1 cellular context compared by ENCODE assay signal in genomic region chr20:38165089-38165965, GRCh38.
TF ChIP-seq lines count a peak whose summit lies in the region.

TSS of gene TGM2 (minus strand) at chr20:38165270. CDS start at chr20:38165198, 72 bp downstream.

TF ChIP-seq in HepG2, 621 proteins besides CTCF, POLR2A, EP300 and RAD21 (continued from another document and continues in another):
- TF ChIP-seq ETS1 (CRISPR knock-in tag; IDR thresholded peaks at IDR 0.05) (no peak), U2AF2 (IDR thresholded peaks at IDR 0.05; ENCODE audit: low read depth, low read length) (no peak), ZFAT (CRISPR knock-in tag; conservative IDR thresholded peaks at IDR 0.05) (no peak), ZNF292 (CRISPR knock-in tag; IDR thresholded peaks at IDR 0.05; ENCODE audit: borderline replicate concordance, low read depth) (no peak), ZNF414 (CRISPR knock-in tag; IDR thresholded peaks at IDR 0.05) (no peak), BRF2 (CRISPR knock-in tag; IDR thresholded peaks at IDR 0.05) (0 out of 2 replicates have a peak, but pooled peaks have one; percentile 35), ZNF263 (CRISPR knock-in tag; IDR thresholded peaks at IDR 0.05) (no peak; the same call in 1 of the 2 replicates), TARDBP (CRISPR knock-in tag; IDR thresholded peaks at IDR 0.05) (peak; percentile 82), HMG20B (CRISPR knock-in tag; conservative IDR thresholded peaks at IDR 0.05) (no peak), ZNF138 (CRISPR knock-in tag; IDR thresholded peaks at IDR 0.05; ENCODE audit: low read depth) (no peak), ZNF557 (CRISPR knock-in tag; IDR thresholded peaks at IDR 0.05) (no peak), PBX3 (CRISPR knock-in tag; IDR thresholded peaks at IDR 0.05; ENCODE audit: borderline replicate concordance) (no peak), SOX13 (IDR thresholded peaks at IDR 0.05) (0 out of 2 replicates have a peak, but pooled peaks have one; percentile 22), SOX13 (CRISPR knock-in tag; conservative IDR thresholded peaks at IDR 0.05 in 1 of 2, IDR thresholded peaks at IDR 0.05 in 1 of 2) (peak in 1 of 2 experiments; percentile 73; a peak in 2 of 4 replicates), MTF2 (CRISPR knock-in tag; IDR thresholded peaks at IDR 0.05; ENCODE audit: borderline replicate concordance) (0 out of 2 replicates have a peak, but pooled peaks have one; percentile 87), ZNF281 (CRISPR knock-in tag; IDR thresholded peaks at IDR 0.05; ENCODE audit: borderline replicate concordance) (0 out of 2 replicates have a peak, but pooled peaks have one; percentile 25), ZKSCAN5 (CRISPR knock-in tag; IDR thresholded peaks at IDR 0.05) (no peak), PBX2 (CRISPR knock-in tag; IDR thresholded peaks at IDR 0.05) (no peak), SKI (IDR thresholded peaks at IDR 0.05; ENCODE audit: partially characterized antibody) (peak; percentile 78), TRAFD1 (CRISPR knock-in tag; IDR thresholded peaks at IDR 0.05; ENCODE audit: borderline replicate concordance) (0 out of 2 replicates have a peak, but pooled peaks have one; percentile 37), ARNT2 (CRISPR knock-in tag; IDR thresholded peaks at IDR 0.05; ENCODE audit: low read depth) (0 out of 2 replicates have a peak, but pooled peaks have one; percentile 71), NBN (conservative IDR thresholded peaks at IDR 0.05) (peak; percentile 92; the same call in 1 of the 2 replicates), NR1H2 (CRISPR knock-in tag; IDR thresholded peaks at IDR 0.05; ENCODE audit: borderline replicate concordance, low read depth) (no peak; the same call in 1 of the 2 replicates), RXRB (CRISPR knock-in tag; IDR thresholded peaks at IDR 0.05; ENCODE audit: borderline replicate concordance) (peak; percentile 85; the same call in 1 of the 2 replicates), KDM2A (CRISPR knock-in tag; IDR thresholded peaks at IDR 0.05; ENCODE audit: borderline replicate concordance, low read depth) (peak; percentile 91), HES4 (CRISPR knock-in tag; IDR thresholded peaks at IDR 0.05; ENCODE audit: borderline replicate concordance) (peak; percentile 64), ZNF766 (CRISPR knock-in tag; IDR thresholded peaks at IDR 0.05; ENCODE audit: borderline replicate concordance) (no peak), ARID3A (IDR thresholded peaks at IDR 0.05; ENCODE audit: low read depth, low read length) (no peak), SRF (IDR thresholded peaks at IDR 0.05; ENCODE audit: low read depth, low read length) (0 out of 2 replicates have a peak, but pooled peaks have one; percentile 4), ATF1 (CRISPR knock-in tag; IDR thresholded peaks at IDR 0.05) (no peak), ZNF563 (CRISPR knock-in tag; IDR thresholded peaks at IDR 0.05) (peak; percentile 91), MNT (IDR thresholded peaks at IDR 0.05) (no peak), THYN1 (CRISPR knock-in tag; IDR thresholded peaks at IDR 0.05; ENCODE audit: borderline replicate concordance, low read depth) (no peak), ZNF280D (CRISPR knock-in tag; IDR thresholded peaks at IDR 0.05) (peak; percentile 78), MTF1 (CRISPR knock-in tag; IDR thresholded peaks at IDR 0.05) (no peak), ZNF235 (CRISPR knock-in tag; IDR thresholded peaks at IDR 0.05; ENCODE audit: borderline replicate concordance) (peak; percentile 84; the same call in 1 of the 2 replicates), RFXANK (CRISPR knock-in tag; IDR thresholded peaks at IDR 0.05) (peak; percentile 84; the same call in 1 of the 2 replicates), MEIS1 (CRISPR knock-in tag; IDR thresholded peaks at IDR 0.05; ENCODE audit: borderline replicate concordance) (peak; percentile 87), EEA1 (CRISPR knock-in tag; IDR thresholded peaks at IDR 0.05; ENCODE audit: borderline replicate concordance) (no peak), ZNF567 (CRISPR knock-in tag; IDR thresholded peaks at IDR 0.05; ENCODE audit: borderline replicate concordance) (0 out of 2 replicates have a peak, but pooled peaks have one; percentile 50), ZNF777 (CRISPR knock-in tag; IDR thresholded peaks at IDR 0.05) (peak; percentile 56; the same call in 1 of the 2 replicates), TFAP4 (IDR thresholded peaks at IDR 0.05; ENCODE audit: borderline replicate concordance, low read depth) (no peak), ZNF383 (CRISPR knock-in tag; IDR thresholded peaks at IDR 0.05; ENCODE audit: borderline replicate concordance) (0 out of 2 replicates have a peak, but pooled peaks have one; percentile 37)
